Comparison of ENCODE assay signal across 7 cellular contexts in genomic region chr4:80173387-80173786, GRCh38. TPM values are rescaled to one million over a fixed set of nuclear protein-coding genes. Genes with fewer than 3 reads are reported as not detected.
DNase-seq lines count a peak whose midpoint lies in the region; ATAC-seq, FAIRE-seq and TF ChIP-seq lines count a peak whose summit lies in the region.

No MANE protein-coding gene starts in this region.

- ATAC-seq in HG03045 (IDR thresholded peaks at IDR 0.05; ENCODE audit: unreplicated experiment): peak; percentile 78

- peak; percentile 73 for FAIRE-seq in GM19239 (lab: Jason Lieb, UNC)

- DNase-seq in GM19239 (ENCODE audit: insufficient read length, low spot score) (no peak), T-helper 1 cell (peak in 4 of 5 donors; percentile 32 to 90 (median 43)), epithelial cell of proximal tubule (ENCODE audit: low read depth) (peak; percentile 61), hypothalamus (lab: John Stamatoyannopoulos, UW) (no peak), NCI-H526 (lab: John Stamatoyannopoulos, UW) (no peak), COLO668 (lab: John Stamatoyannopoulos, UW; ENCODE audit: unreplicated experiment) (no peak)

- no peak for TF ChIP-seq CTCF in epithelial cell of proximal tubule (conservative IDR thresholded peaks at IDR 0.05; ENCODE audit: low read depth, low read length)

- no peak overlapping the region for H3K4me3 ChIP-seq in epithelial cell of proximal tubule (ENCODE audit: low read depth, low read length)

RNA-seq across cellular contexts. Expression of gene PRDM8, which starts 23.9 kb away (rescaled TPM):
- total RNA-seq in epithelial cell of proximal tubule: 0.51 and 3.7 TPM in 2 replicates

Comparison
In these comparisons a context has a peak if more than half of its experiments do, and no peak if none do; other contexts are left out.
1. DNase-seq: peak in T-helper 1 cell (4 of 5) and epithelial cell of proximal tubule (single experiment); none in GM19239 (single experiment), hypothalamus (0 of 51), NCI-H526 (0 of 2) and COLO668 (single experiment).